ENCODE assay signal across 25 cellular contexts in genomic region chr15:78933187-78934062, GRCh38. TPM values are rescaled to one million over a fixed set of nuclear protein-coding genes. Genes with fewer than 3 reads are reported as not detected.
A peak's percentile ranks its signal among the peaks of the same experiment; 100 is the strongest.
DNase-seq lines count a peak whose midpoint lies in the region; ATAC-seq, FAIRE-seq and TF ChIP-seq lines count a peak whose summit lies in the region.
"Had no signal": no experiment of that assay in that cellular context is flagged by ENCODE, and none has a peak within 500 bp of the region (broad histone marks: within the 10 kb centered on the region; RNA-seq: fewer than 3 reads in every experiment).

No MANE protein-coding gene starts in this region.

- H3K23ac ChIP-seq in IMR-90 (ENCODE audit: low read depth, low read length): no peak overlapping the region

- H3K27me3 ChIP-seq in IMR-90 (ENCODE audit: control insufficient read depth, insufficient read depth, low read length) (peaks cover 5% of the 10 kb centered on the region), ascending aorta (no peaks in the 10 kb centered on the region)
- H3K27me3 ChIP-seq: cardiac muscle cell had no signal

- H2BK15ac ChIP-seq in IMR-90 (ENCODE audit: low read depth, low read length): no peak overlapping the region

- H2BK120ac ChIP-seq in IMR-90 (ENCODE audit: low read depth, low read length): no peak overlapping the region

- peak overlapping the region; percentile 14 for H3K27ac Mint-ChIP-seq in stimulated activated effector memory CD8-positive, alpha-beta T cell treated with anti-CD3 and anti-CD28 coated beads, Interleukin-12 subunit alpha, Interleukin-12 subunit beta, amount 100 ng/mL, for 72 hours
- H3K27ac Mint-ChIP-seq: natural killer cell; stimulated activated naive CD8-positive, alpha-beta T cell treated with anti-CD3 and anti-CD28 coated beads, Interleukin-15, Interleukin-2, amounts not matched to agents 100 ng/mL and 50 ng/mL, for 24 hours had no signal

- H3K27ac ChIP-seq in IMR-90 (ENCODE audit: insufficient read depth, low read length) (no peak overlapping the region), ascending aorta (peak overlapping the region; percentile 3 to 20), kidney (ENCODE audit: low read depth in 2 of 2, low read length in 2 of 2) (peak overlapping the region; percentile 93 to 94)
- H3K27ac ChIP-seq: cardiac muscle cell, HL-60, psoas muscle had no signal

- TF ChIP-seq RAD21 in IMR-90 (IDR thresholded peaks at IDR 0.05; ENCODE audit: low read length): no peak

- no peak overlapping the region for H3K4ac ChIP-seq in IMR-90 (ENCODE audit: low read depth, low read length)

- peaks cover 15% of the 10 kb centered on the region for H3K9me1 ChIP-seq in IMR-90 (ENCODE audit: insufficient read depth, low read length)

- H3K9ac ChIP-seq in IMR-90 (ENCODE audit: low read depth, low read length): no peak overlapping the region
- peak overlapping the region in 1 of 2 donors; percentile 75 for H3K9ac ChIP-seq in kidney (ENCODE audit: low read length in 2 of 2)

- H3K56ac ChIP-seq in IMR-90 (ENCODE audit: extremely low read depth, insufficient read depth, low read length): no peak overlapping the region

- TF ChIP-seq CTCF in IMR-90 (conservative IDR thresholded peaks at IDR 0.05; ENCODE audit: low read depth, low read length) (no peak), ascending aorta (IDR thresholded peaks at IDR 0.05) (no peak), kidney (IDR thresholded peaks at IDR 0.05; ENCODE audit: borderline replicate concordance, extremely low read depth, insufficient read depth) (no peak)

- no TSS peak for BruUV-seq in IMR-90 (replicated peaks; lab: Mats Ljungman, UMichigan)

- H2AFZ ChIP-seq in IMR-90 (replicated peaks; ENCODE audit: low read length, poor library complexity): peak overlapping the region; percentile 1

- H3K36me3 Mint-ChIP-seq in stimulated activated effector memory CD8-positive, alpha-beta T cell treated with anti-CD3 and anti-CD28 coated beads, Interleukin-12 subunit alpha, Interleukin-12 subunit beta, amount 100 ng/mL, for 72 hours: peaks cover 96% of the 10 kb centered on the region
- H3K36me3 Mint-ChIP-seq: natural killer cell had no signal

- H2AK5ac ChIP-seq in IMR-90 (ENCODE audit: low read depth, low read length): no peak overlapping the region

- ATAC-seq in IMR-90 (ENCODE audit: low read depth) (0 out of 2 replicates have a peak, but pooled peaks have one; percentile 21), HG03175 (IDR thresholded peaks at IDR 0.05; ENCODE audit: unreplicated experiment) (no peak)
- no peak for ATAC-seq in stimulated activated effector memory CD8-positive, alpha-beta T cell treated with anti-CD3 and anti-CD28 coated beads, Interleukin-12 subunit alpha, Interleukin-12 subunit beta, amount 100 ng/mL, for 72 hours
- ATAC-seq: effector memory CD8-positive, alpha-beta T cell; natural killer cell; psoas muscle had no signal

- in situ Hi-C loops in IMR-90 (cut with MboI; ENCODE audit: low sequenced_read_pairs): no loop called here

- no peak for TF ChIP-seq POLR2A in IMR-90 (IDR thresholded peaks at IDR 0.05; ENCODE audit: low read depth, low read length)

- dilution Hi-C loops in IMR-90 (cut with HindIII; ENCODE audit: low sequenced_read_pairs, unreplicated experiment): no loop called here

- no peaks in the 10 kb centered on the region for H3K9me3 Mint-ChIP-seq in stimulated activated effector memory CD8-positive, alpha-beta T cell treated with anti-CD3 and anti-CD28 coated beads, Interleukin-12 subunit alpha, Interleukin-12 subunit beta, amount 100 ng/mL, for 72 hours
- H3K9me3 Mint-ChIP-seq: activated naive CD8-positive, alpha-beta T cell treated with anti-CD3 and anti-CD28 coated beads, Interleukin-2, amount 10 ng/mL, durations not matched to agents 7 days and 5 days; effector memory CD8-positive, alpha-beta T cell; immature natural killer cell; natural killer cell; stimulated activated naive CD8-positive, alpha-beta T cell treated with anti-CD3 and anti-CD28 coated beads, Interleukin-15, Interleukin-2, amounts not matched to agents 100 ng/mL and 50 ng/mL, for 24 hours had no signal

- intact Hi-C loops in IMR-90 (cut with micrococcal nuclease): no loop called here
- intact Hi-C loops in ascending aorta (cut with DNase I): no loop called here
- intact Hi-C loops in kidney (cut with DNase I): no loop called here
- intact Hi-C loops in head of caudate nucleus (cut with DNase I): no loop called here

- H3K36me3 ChIP-seq in IMR-90 (ENCODE audit: control insufficient read depth, insufficient read depth, low read length): no peaks in the 10 kb centered on the region
- H3K36me3 ChIP-seq in ascending aorta: peaks cover 0 to 2% of the 10 kb centered on the region in 2 donors
- H3K36me3 ChIP-seq in kidney (ENCODE audit: control insufficient read depth in 1 of 2, insufficient read depth in 2 of 2, low read length in 2 of 2): peaks cover 14 to 51% of the 10 kb centered on the region in 2 donors
- H3K36me3 ChIP-seq: cardiac muscle cell had no signal

- no peak overlapping the region for H4K8ac ChIP-seq in IMR-90 (ENCODE audit: low read depth in 2 of 2, low read length in 2 of 2)

- H3K79me1 ChIP-seq in IMR-90 (ENCODE audit: low read depth in 1 of 2, low read length in 2 of 2): no peaks in the 10 kb centered on the region

- H3K4me1 ChIP-seq in IMR-90 (ENCODE audit: control insufficient read depth, insufficient read depth, low read length): peaks cover 8% of the 10 kb centered on the region
- H3K4me1 ChIP-seq in ascending aorta: peaks cover 3 to 15% of the 10 kb centered on the region in 2 donors
- peaks cover 26 to 42% of the 10 kb centered on the region in 2 donors for H3K4me1 ChIP-seq in kidney (ENCODE audit: control insufficient read depth in 1 of 2, insufficient read depth in 1 of 2, low read depth in 1 of 2, low read length in 2 of 2)

- no peak overlapping the region for H3K4me3 Mint-ChIP-seq in stimulated activated effector memory CD8-positive, alpha-beta T cell treated with anti-CD3 and anti-CD28 coated beads, Interleukin-12 subunit alpha, Interleukin-12 subunit beta, amount 100 ng/mL, for 72 hours
- H3K4me3 Mint-ChIP-seq: activated naive CD8-positive, alpha-beta T cell treated with anti-CD3 and anti-CD28 coated beads, Interleukin-2, amount 10 ng/mL, durations not matched to agents 7 days and 5 days; effector memory CD8-positive, alpha-beta T cell; immature natural killer cell; natural killer cell; stimulated activated naive CD8-positive, alpha-beta T cell treated with anti-CD3 and anti-CD28 coated beads, Interleukin-15, Interleukin-2, amounts not matched to agents 100 ng/mL and 50 ng/mL, for 24 hours had no signal

- H2AK9ac ChIP-seq in IMR-90 (replicated peaks; ENCODE audit: low read depth, low read length, poor library complexity): no peak overlapping the region

- CTCF ChIA-PET in IMR-90 (lab: Yijun Ruan, JAX): interaction anchor here (0.6 kb wide), 1 partner anchor 25 kb away, joined by 3 read pairs; no protein-coding TSS in a partner anchor

- FAIRE-seq in kidney (lab: Jason Lieb, UNC): no peak

- H3K4me3 ChIP-seq in IMR-90 (ENCODE audit: insufficient read depth, low read depth, low read length) (no peak overlapping the region), ascending aorta (peak overlapping the region; percentile 16 to 35), kidney (ENCODE audit: low read length in 2 of 2) (no peak overlapping the region)
- H3K4me3 ChIP-seq: cardiac muscle cell, psoas muscle had no signal

- H3K4me2 ChIP-seq in IMR-90 (ENCODE audit: low read depth, low read length): no peak overlapping the region

- H4K20me1 ChIP-seq in IMR-90 (ENCODE audit: insufficient read depth, low read length): peaks cover 9% of the 10 kb centered on the region; the same call in 1 of the 2 replicates

- no peak overlapping the region for H3K18ac ChIP-seq in IMR-90 (ENCODE audit: low read depth, low read length)

- H4K91ac ChIP-seq in IMR-90 (ENCODE audit: insufficient read depth, low read depth, low read length): no peak overlapping the region

- H2BK5ac ChIP-seq in IMR-90 (ENCODE audit: low read depth, low read length, poor library complexity, severe bottlenecking): no peak overlapping the region

- no peak overlapping the region for H3K14ac ChIP-seq in IMR-90 (replicated peaks; ENCODE audit: low read depth, low read length)

- no peak overlapping the region for H2BK20ac ChIP-seq in IMR-90 (ENCODE audit: low read depth, low read length)

- H4K5ac ChIP-seq in IMR-90 (ENCODE audit: low read depth, low read length): no peak overlapping the region

- POLR2A ChIA-PET in IMR-90 (lab: Charles Lee; ENCODE audit: unreplicated experiment): no interaction called here

- no peak for DNase-seq in IMR-90
- DNase-seq in ascending aorta (ENCODE audit: low spot score in 2 of 2): no peak
- peak; percentile 73 for DNase-seq in kidney
- no peak for DNase-seq in stimulated activated effector memory CD8-positive, alpha-beta T cell treated with anti-CD3 and anti-CD28 coated beads, Interleukin-12 subunit alpha, Interleukin-12 subunit beta, amount 100 ng/mL, for 72 hours (ENCODE audit: low spot score in 2 of 2)
- DNase-seq in stimulated activated CD4-positive, alpha-beta T cell treated with anti-CD3 and anti-CD28 coated beads, Interleukin-4, amount 100 ng/mL, for 24 hours: no peak
- DNase-seq in head of caudate nucleus: no peak
- DNase-seq in kidney glomerular epithelial cell (lab: John Stamatoyannopoulos, UW): no peak
- DNase-seq: activated CD4-positive, alpha-beta T cell treated with anti-CD3 and anti-CD28 coated beads, Interleukin-2, amount 50 U/mL, for 4 hours; activated naive CD8-positive, alpha-beta T cell treated with anti-CD3 and anti-CD28 coated beads, Interleukin-2, amount 10 ng/mL, durations not matched to agents 7 days and 5 days; activated T-cell treated with anti-CD3 and anti-CD28 coated beads, Interleukin-2, amount 50 U/mL, for 1 hour; effector memory CD8-positive, alpha-beta T cell; EL; immature natural killer cell; KBM-7; mesenchymal stem cell; natural killer cell; NCI-H2081 treated with DMSO at 0.1 percent for 48 hours; NCI-H526; SHP77 treated with DMSO at 0.1 percent for 48 hours; T-helper 1 cell had no signal

- WGBS in IMR-90 (ENCODE audit: extremely low coverage in 2 of 2, insufficient read length in 1 of 2), 2 experiments: 50% methylated on average over 8 of the region's 20 CpGs; no CpG with 5 or more reads in 1 of the 2 experiments

- H3K4me1 Mint-ChIP-seq in stimulated activated effector memory CD8-positive, alpha-beta T cell treated with anti-CD3 and anti-CD28 coated beads, Interleukin-12 subunit alpha, Interleukin-12 subunit beta, amount 100 ng/mL, for 72 hours: peaks cover 29% of the 10 kb centered on the region
- H3K4me1 Mint-ChIP-seq: immature natural killer cell, natural killer cell had no signal

- no peaks in the 10 kb centered on the region for H3K9me3 ChIP-seq in IMR-90 (ENCODE audit: control insufficient read depth, insufficient read depth, low read length)
- H3K9me3 ChIP-seq in ascending aorta: no peaks in the 10 kb centered on the region
- no peaks in the 10 kb centered on the region for H3K9me3 ChIP-seq in kidney (ENCODE audit: control insufficient read depth in 1 of 2, low read length in 2 of 2)
- H3K9me3 ChIP-seq: psoas muscle had no signal

RNA-seq across cellular contexts. Expression of gene CTSH, which starts 11.4 kb away (rescaled TPM):
- total RNA-seq in IMR-90 (2012; rRNA removed): 5.6 and 11.7 TPM in 2 replicates
- 13.9 and 18.4 TPM in 2 replicates for polyA plus RNA-seq in IMR-90 (2012; rRNA removed)
- 7.8 and 8.4 TPM in 2 replicates for polyA plus RNA-seq in IMR-90 (2012; cell fraction: cytosol; rRNA removed)
- 8.4 and 13.5 TPM in 2 replicates for polyA plus RNA-seq in IMR-90 (2012; cell fraction: nucleus; rRNA removed; ENCODE audit: low replicate concordance)
- total RNA-seq in ascending aorta: 112 TPM
- 201 TPM for total RNA-seq in kidney
- 1,628 TPM for polyA plus RNA-seq in kidney (ENCODE audit: insufficient read depth, low read depth, low replicate concordance)

Comparison
In these comparisons a context has a peak if more than half of its experiments do, and no peak if none do; other contexts are left out.
1. H3K4me3 ChIP-seq: peak in ascending aorta (2 of 2); none in IMR-90 (single experiment) and kidney (0 of 2).